8 cellular contexts compared by ENCODE assay signal in genomic region chr16:67563708-67564468, GRCh38. TPM values are rescaled to one million over a fixed set of nuclear protein-coding genes. Genes with fewer than 3 reads are reported as not detected.
DNase-seq lines count a peak whose midpoint lies in the region; ATAC-seq, FAIRE-seq and TF ChIP-seq lines count a peak whose summit lies in the region.

No MANE protein-coding gene starts in this region.

- H3K36me3 ChIP-seq in upper lobe of right lung, result no peaks in the 10 kb centered on the region

- peak overlapping the region; percentile 82 for H3K4me3 Mint-ChIP-seq in chondrocyte (ENCODE audit: unreplicated experiment)
- peak overlapping the region; percentile 93 for H3K4me3 Mint-ChIP-seq in memory B cell

- H3K9me3 ChIP-seq in AG04450 (ENCODE audit: control insufficient read depth, insufficient read depth, low read length), result no peaks in the 10 kb centered on the region; the same call in 1 of the 2 replicates
- H3K9me3 ChIP-seq in upper lobe of right lung, result no peaks in the 10 kb centered on the region

- ATAC-seq in memory B cell (ENCODE audit: low read depth), result no peak
- peak; percentile 4 for ATAC-seq in upper lobe of right lung
- ATAC-seq in HG02970 (IDR thresholded peaks at IDR 0.05; ENCODE audit: low FRiP score, unreplicated experiment), result no peak

- H3K36me3 Mint-ChIP-seq in chondrocyte (ENCODE audit: low read depth) (no peaks in the 10 kb centered on the region), memory B cell (peaks cover 4% of the 10 kb centered on the region)

- TF ChIP-seq CTCF in AG04450 (IDR thresholded peaks at IDR 0.05; ENCODE audit: low read depth, low read length), result no peak
- no peak for TF ChIP-seq CTCF in chondrocyte (IDR thresholded peaks at IDR 0.05)
- TF ChIP-seq CTCF in upper lobe of right lung (IDR thresholded peaks at IDR 0.05), result no peak

- POLR2A ChIA-PET in AG04450 (lab: Yijun Ruan, JAX), result interaction anchor here (1.0 to 3.2 kb wide), 5 partner anchors 8 to 97 kb away, joined by 4 to 21 read pairs (median 15); partner anchors contain the start of genes ACD and PARD6A

- peak overlapping the region; percentile 76 for H3K27ac Mint-ChIP-seq in chondrocyte (ENCODE audit: unreplicated experiment)
- peak overlapping the region; percentile 95 for H3K27ac Mint-ChIP-seq in memory B cell

- peaks cover 28% of the 10 kb centered on the region for H3K4me1 ChIP-seq in upper lobe of right lung

- H3K9me3 Mint-ChIP-seq in chondrocyte (ENCODE audit: low read depth), result no peaks in the 10 kb centered on the region
- no peaks in the 10 kb centered on the region for H3K9me3 Mint-ChIP-seq in memory B cell

- H3K4me1 Mint-ChIP-seq in chondrocyte (ENCODE audit: low read depth) (peaks cover 30% of the 10 kb centered on the region), memory B cell (peaks cover 31% of the 10 kb centered on the region)

- no peaks in the 10 kb centered on the region for H3K27me3 Mint-ChIP-seq in chondrocyte (ENCODE audit: low read depth)
- no peaks in the 10 kb centered on the region for H3K27me3 Mint-ChIP-seq in memory B cell

- CTCF ChIA-PET in AG04450 (lab: Charles Lee), result interaction anchor here (0.5 to 3.0 kb wide), 9 partner anchors 8 to 104 kb away, joined by 3 to 32 read pairs (median 8); partner anchors contain the start of genes C16orf86, CARMIL2 and ENKD1

- DNase-seq in AG04450 (ENCODE audit: low read depth, low spot score), result peak; percentile 57
- DNase-seq in GM18507 (ENCODE audit: extremely low spot score, insufficient read length, low read depth), result no peak
- DNase-seq in RCC 7860 (ENCODE audit: low spot score), result peak; percentile 10
- DNase-seq in chondrocyte (ENCODE audit: low spot score), result no peak
- no peak for DNase-seq in memory B cell (ENCODE audit: low spot score in 2 of 2)
- DNase-seq in upper lobe of right lung, result no peak
- DNase-seq in NCI-H2196 (lab: John Stamatoyannopoulos, UW; ENCODE audit: unreplicated experiment), result no peak

- intact Hi-C loops in upper lobe of right lung (cut with DNase I), result loop anchor here (10.0 kb wide), 1 partner anchor 101 kb away; the partner anchor contains the start of genes ACD, C16orf86, ENKD1 and PARD6A

- FAIRE-seq in GM18507 (lab: Jason Lieb, UNC), result peak; percentile 84
- FAIRE-seq in RCC 7860 (lab: Jason Lieb, UNC), result no peak

- H3K27ac ChIP-seq in AG04450 (ENCODE audit: low read depth, low read length), result peak overlapping the region; percentile 91
- peak overlapping the region; percentile 100 for H3K27ac ChIP-seq in upper lobe of right lung

- H3K27me3 ChIP-seq in AG04450 (ENCODE audit: control insufficient read depth, insufficient read depth, low read length) (no peaks in the 10 kb centered on the region), upper lobe of right lung (no peaks in the 10 kb centered on the region)

- H3K4me3 ChIP-seq in AG04450 (ENCODE audit: low read depth, low read length) (peak overlapping the region; percentile 83), upper lobe of right lung (peak overlapping the region; percentile 96)

RNA-seq across cellular contexts. Expression of gene CTCF, which starts 1.6 kb away (rescaled TPM):
- polyA plus RNA-seq in AG04450 (2011; rRNA removed), result 21.0 and 24.4 TPM in 2 replicates
- polyA minus RNA-seq in AG04450 (2011; rRNA and poly(A)+ RNA removed), result 24.5 and 27.5 TPM in 2 replicates
- 31.2 to 34.2 TPM (median 32.3 TPM) in 3 replicates for total RNA-seq in chondrocyte
- total RNA-seq in upper lobe of right lung, result 36.0 TPM

RNA-seq across cellular contexts. Expression of gene RIPOR1, which starts 35.3 kb away (rescaled TPM):
- polyA plus RNA-seq in AG04450 (2011; rRNA removed), result 9.9 and 11.5 TPM in 2 replicates
- polyA minus RNA-seq in AG04450 (2011; rRNA and poly(A)+ RNA removed), result 17.7 and 28.8 TPM in 2 replicates
- total RNA-seq in chondrocyte (52.0 to 99.1 TPM (median 97.6 TPM) in 3 replicates), upper lobe of right lung (133 TPM)

Comparison
In these comparisons a context has a peak if more than half of its experiments do, and no peak if none do; other contexts are left out.
1. DNase-seq: peak in AG04450 (single experiment) and RCC 7860 (single experiment); none in GM18507 (single experiment), chondrocyte (single experiment), memory B cell (0 of 2), upper lobe of right lung (single experiment) and NCI-H2196 (single experiment).